Comparison of ENCODE assay signal across 42 cellular contexts in the genomic region with DNA sequence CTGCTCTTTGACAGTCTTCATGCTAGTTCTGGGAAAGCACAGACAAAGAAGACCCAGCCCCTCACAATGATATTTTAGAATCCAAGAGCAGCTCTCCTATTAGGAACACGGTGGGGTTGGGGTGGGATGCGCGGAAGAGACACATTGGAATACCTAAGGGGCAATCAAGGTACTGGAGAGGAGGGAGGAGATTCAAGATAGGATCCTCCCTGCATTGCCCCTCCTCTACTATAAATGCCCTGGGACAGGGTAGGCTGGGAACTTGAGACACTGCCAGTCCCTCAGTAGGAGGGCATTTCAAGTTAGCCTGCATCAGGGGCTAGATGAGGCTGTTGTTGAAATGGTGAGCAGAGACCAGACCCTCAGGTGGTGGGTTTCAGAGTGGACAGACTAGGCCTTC. TPM values are rescaled to one million over a fixed set of nuclear protein-coding genes. Genes with fewer than 3 reads are reported as not detected.
"Had no signal": no experiment of that assay in that cellular context is flagged by ENCODE, and none has a peak within 500 bp of the region (broad histone marks: within the 10 kb centered on the region; RNA-seq: fewer than 3 reads in every experiment).

No MANE protein-coding gene starts in this region.

- H3K27ac Mint-ChIP-seq: activated naive CD4-positive, alpha-beta T cell treated with anti-CD3 and anti-CD28 coated beads for 36 hours; activated naive CD4-positive, alpha-beta T cell treated with anti-CD3 and anti-CD28 coated beads, Interleukin-2, amount 10 ng/mL, durations not matched to agents 7 days and 5 days; activated naive CD4-positive, alpha-beta T cell treated with anti-CD3 and anti-CD28 coated beads, Interleukin-2, amount 50 U/mL, for 24 hours; activated naive CD4-positive, alpha-beta T cell treated with anti-CD3 and anti-CD28 coated beads, Interleukin-2, amount 50 U/mL, for 72 hours; activated naive CD8-positive, alpha-beta T cell; activated naive CD8-positive, alpha-beta T cell treated with anti-CD3 and anti-CD28 coated beads for 36 hours; activated naive CD8-positive, alpha-beta T cell treated with anti-CD3 and anti-CD28 coated beads, Interleukin-2, amount 10 ng/mL, durations not matched to agents 7 days and 5 days; activated naive CD8-positive, alpha-beta T cell treated with anti-CD3 and anti-CD28 coated beads, Interleukin-2, amount 50 U/mL, for 24 hours; activated T-cell treated with anti-CD3 and anti-CD28 coated beads, Interleukin-2, amount 50 U/mL, for 24 hours; activated T-cell treated with anti-CD3 and anti-CD28 coated beads, Interleukin-2, amount 50 U/mL, for 72 hours; activated T-helper 1 cell treated with anti-CD3 and anti-CD28 coated beads, Interleukin-12 subunit alpha, Interleukin-12 subunit beta, Interleukin-2, Interleukin-4 antibody, amounts not matched to agents 30 ng/mL and 10 ng/mL and 1 ng/mL, durations not matched to agents 14 hours and 24 hours and 36 hours; activated T-helper 17 cell treated with anti-CD3 and anti-CD28 coated beads, Interleukin-2, amount 50 U/mL, for 72 hours; activated T-helper 2 cell treated with anti-CD3 and anti-CD28 coated beads, Interferon-gamma antibody, Interleukin-2, Interleukin-4, amounts not matched to agents 10 μg/mL and 5 μg/mL and 100 μg/mL, durations not matched to agents 14 hours and 24 hours and 36 hours; brain had no signal

- H3K27ac ChIP-seq: adrenal gland, ascending aorta, body of pancreas, brain microvascular endothelial cell, breast epithelium, cardiac muscle cell had no signal

- H3K4me1 ChIP-seq: adrenal gland, ascending aorta, body of pancreas, breast epithelium had no signal

- DNase-seq: activated effector memory CD4-positive, alpha-beta T cell treated with anti-CD3 and anti-CD28 coated beads, Interleukin-2, amount 50 U/mL, for 16 hours; activated effector memory CD4-positive, alpha-beta T cell treated with Interleukin-2 at 50 U/mL for 16 hours; activated gamma-delta T cell; activated gamma-delta T cell treated with Interleukin-2 at 50 U/mL for 16 hours; activated naive CD4-positive, alpha-beta T cell; activated naive CD4-positive, alpha-beta T cell treated with anti-CD3 and anti-CD28 coated beads for 36 hours; activated naive CD4-positive, alpha-beta T cell treated with anti-CD3 and anti-CD28 coated beads, Interleukin-2, amount 10 ng/mL, durations not matched to agents 7 days and 5 days; activated naive CD4-positive, alpha-beta T cell treated with anti-CD3 and anti-CD28 coated beads, Interleukin-2, amount 50 U/mL, for 16 hours; activated naive CD4-positive, alpha-beta T cell treated with Interleukin-2 at 50 U/mL for 16 hours; activated naive CD8-positive, alpha-beta T cell treated with anti-CD3 and anti-CD28 coated beads for 36 hours; activated naive CD8-positive, alpha-beta T cell treated with anti-CD3 and anti-CD28 coated beads, Interleukin-2, amount 10 ng/mL, durations not matched to agents 7 days and 5 days; activated naive CD8-positive, alpha-beta T cell treated with anti-CD3 and anti-CD28 coated beads, Interleukin-2, amount 50 U/mL, for 24 hours; activated T-cell treated with anti-CD3 and anti-CD28 coated beads, Interleukin-2, amount 50 U/mL, for 1 hour; activated T-cell treated with anti-CD3 and anti-CD28 coated beads, Interleukin-2, amount 50 U/mL, for 24 hours; activated T-cell treated with anti-CD3 and anti-CD28 coated beads, Interleukin-2, amount 50 U/mL, for 4 hours; activated T-cell treated with anti-CD3 and anti-CD28 coated beads, Interleukin-2, amount 50 U/mL, for 48 hours; activated T-cell treated with anti-CD3 and anti-CD28 coated beads, Interleukin-2, amount 50 U/mL, for 72 hours; adrenal gland; amniotic stem cell; amygdala; anterior cingulate cortex; aorta; body of pancreas; brain microvascular endothelial cell; caudate nucleus; central memory CD4-positive, alpha-beta T cell; cerebellar nuclear complex had no signal

- ATAC-seq: activated naive CD4-positive, alpha-beta T cell treated with anti-CD3 and anti-CD28 coated beads, Interleukin-2, amount 50 U/mL, for 72 hours; activated naive CD8-positive, alpha-beta T cell treated with anti-CD3 and anti-CD28 coated beads, Interleukin-2, amount 50 U/mL, for 24 hours; activated T-cell treated with anti-CD3 and anti-CD28 coated beads, Interleukin-2, amount 50 U/mL, for 4 hours; activated T-cell treated with anti-CD3 and anti-CD28 coated beads, Interleukin-2, amount 50 U/mL, for 72 hours; activated T-helper 17 cell treated with anti-CD3 and anti-CD28 coated beads, Interleukin-2, amount 50 U/mL, for 72 hours; body of pancreas had no signal

- H3K36me3 ChIP-seq: adrenal gland, ascending aorta, brain microvascular endothelial cell, breast epithelium, cardiac muscle cell had no signal

- H3K27me3 ChIP-seq: ascending aorta, body of pancreas, brain microvascular endothelial cell, cardiac muscle cell had no signal

- H3K4me3 ChIP-seq: adrenal gland, ascending aorta, body of pancreas, breast epithelium, cardiac muscle cell had no signal

- H3K4me1 Mint-ChIP-seq: activated naive CD4-positive, alpha-beta T cell treated with anti-CD3 and anti-CD28 coated beads, Interleukin-2, amount 10 ng/mL, durations not matched to agents 7 days and 5 days; activated naive CD4-positive, alpha-beta T cell treated with anti-CD3 and anti-CD28 coated beads, Interleukin-2, amount 50 U/mL, for 24 hours; activated naive CD8-positive, alpha-beta T cell treated with anti-CD3 and anti-CD28 coated beads for 36 hours; activated naive CD8-positive, alpha-beta T cell treated with anti-CD3 and anti-CD28 coated beads, Interleukin-2, amount 10 ng/mL, durations not matched to agents 7 days and 5 days; activated naive CD8-positive, alpha-beta T cell treated with anti-CD3 and anti-CD28 coated beads, Interleukin-2, amount 50 U/mL, for 24 hours; activated T-helper 17 cell treated with anti-CD3 and anti-CD28 coated beads, Interleukin-2, amount 50 U/mL, for 72 hours; brain; central memory CD8-positive, alpha-beta T cell had no signal

- H3K36me3 Mint-ChIP-seq: activated naive CD4-positive, alpha-beta T cell treated with anti-CD3 and anti-CD28 coated beads, Interleukin-2, amount 10 ng/mL, durations not matched to agents 7 days and 5 days; activated naive CD4-positive, alpha-beta T cell treated with anti-CD3 and anti-CD28 coated beads, Interleukin-2, amount 50 U/mL, for 24 hours; activated naive CD4-positive, alpha-beta T cell treated with anti-CD3 and anti-CD28 coated beads, Interleukin-2, amount 50 U/mL, for 72 hours; activated naive CD8-positive, alpha-beta T cell; activated naive CD8-positive, alpha-beta T cell treated with anti-CD3 and anti-CD28 coated beads for 36 hours; activated naive CD8-positive, alpha-beta T cell treated with anti-CD3 and anti-CD28 coated beads, Interleukin-2, amount 10 ng/mL, durations not matched to agents 7 days and 5 days; brain had no signal

- H3K9me3 Mint-ChIP-seq: activated naive CD4-positive, alpha-beta T cell treated with anti-CD3 and anti-CD28 coated beads for 36 hours; activated naive CD4-positive, alpha-beta T cell treated with anti-CD3 and anti-CD28 coated beads, Interleukin-2, amount 10 ng/mL, durations not matched to agents 7 days and 5 days; activated naive CD4-positive, alpha-beta T cell treated with anti-CD3 and anti-CD28 coated beads, Interleukin-2, amount 50 U/mL, for 24 hours; activated naive CD4-positive, alpha-beta T cell treated with anti-CD3 and anti-CD28 coated beads, Interleukin-2, amount 50 U/mL, for 72 hours; activated naive CD8-positive, alpha-beta T cell treated with anti-CD3 and anti-CD28 coated beads for 36 hours; activated naive CD8-positive, alpha-beta T cell treated with anti-CD3 and anti-CD28 coated beads, Interleukin-2, amount 10 ng/mL, durations not matched to agents 7 days and 5 days; activated naive CD8-positive, alpha-beta T cell treated with anti-CD3 and anti-CD28 coated beads, Interleukin-2, amount 50 U/mL, for 24 hours; activated T-cell treated with anti-CD3 and anti-CD28 coated beads, Interleukin-2, amount 50 U/mL, for 24 hours; activated T-cell treated with anti-CD3 and anti-CD28 coated beads, Interleukin-2, amount 50 U/mL, for 4 hours; activated T-cell treated with anti-CD3 and anti-CD28 coated beads, Interleukin-2, amount 50 U/mL, for 72 hours; activated T-helper 1 cell treated with anti-CD3 and anti-CD28 coated beads, Interleukin-12 subunit alpha, Interleukin-12 subunit beta, Interleukin-2, Interleukin-4 antibody, amounts not matched to agents 30 ng/mL and 10 ng/mL and 1 ng/mL, durations not matched to agents 14 hours and 24 hours and 36 hours; activated T-helper 17 cell treated with anti-CD3 and anti-CD28 coated beads, Interleukin-2, amount 50 U/mL, for 72 hours; activated T-helper 2 cell treated with anti-CD3 and anti-CD28 coated beads, Interferon-gamma antibody, Interleukin-2, Interleukin-4, amounts not matched to agents 10 μg/mL and 5 μg/mL and 100 μg/mL, durations not matched to agents 14 hours and 24 hours and 36 hours; central memory CD8-positive, alpha-beta T cell had no signal

- H3K27me3 Mint-ChIP-seq: activated naive CD8-positive, alpha-beta T cell treated with anti-CD3 and anti-CD28 coated beads for 36 hours; activated T-helper 17 cell treated with anti-CD3 and anti-CD28 coated beads, Interleukin-2, amount 50 U/mL, for 72 hours had no signal

- H3K9me3 ChIP-seq: adrenal gland, ascending aorta, body of pancreas, breast epithelium had no signal

- H3K4me3 Mint-ChIP-seq: activated naive CD4-positive, alpha-beta T cell treated with anti-CD3 and anti-CD28 coated beads for 36 hours; activated naive CD4-positive, alpha-beta T cell treated with anti-CD3 and anti-CD28 coated beads, Interleukin-2, amount 10 ng/mL, durations not matched to agents 7 days and 5 days; activated naive CD4-positive, alpha-beta T cell treated with anti-CD3 and anti-CD28 coated beads, Interleukin-2, amount 50 U/mL, for 24 hours; activated naive CD8-positive, alpha-beta T cell; activated naive CD8-positive, alpha-beta T cell treated with anti-CD3 and anti-CD28 coated beads for 36 hours; activated naive CD8-positive, alpha-beta T cell treated with anti-CD3 and anti-CD28 coated beads, Interleukin-2, amount 10 ng/mL, durations not matched to agents 7 days and 5 days; activated naive CD8-positive, alpha-beta T cell treated with anti-CD3 and anti-CD28 coated beads, Interleukin-2, amount 50 U/mL, for 24 hours; activated T-cell treated with anti-CD3 and anti-CD28 coated beads, Interleukin-2, amount 50 U/mL, for 24 hours; activated T-cell treated with anti-CD3 and anti-CD28 coated beads, Interleukin-2, amount 50 U/mL, for 4 hours; activated T-cell treated with anti-CD3 and anti-CD28 coated beads, Interleukin-2, amount 50 U/mL, for 72 hours; activated T-helper 1 cell treated with anti-CD3 and anti-CD28 coated beads, Interleukin-12 subunit alpha, Interleukin-12 subunit beta, Interleukin-2, Interleukin-4 antibody, amounts not matched to agents 30 ng/mL and 10 ng/mL and 1 ng/mL, durations not matched to agents 14 hours and 24 hours and 36 hours; activated T-helper 17 cell treated with anti-CD3 and anti-CD28 coated beads, Interleukin-2, amount 50 U/mL, for 72 hours; brain; central memory CD8-positive, alpha-beta T cell had no signal

- FAIRE-seq: bronchial epithelial cell had no signal

RNA-seq across cellular contexts. Expression of a gene that starts 5.1 kb away (rescaled TPM):
- total RNA-seq: activated naive CD4-positive, alpha-beta T cell treated with anti-CD3 and anti-CD28 coated beads for 36 hours; activated naive CD4-positive, alpha-beta T cell treated with anti-CD3 and anti-CD28 coated beads, Interleukin-2, amount 50 U/mL, for 72 hours; activated naive CD8-positive, alpha-beta T cell treated with anti-CD3 and anti-CD28 coated beads for 36 hours; activated naive CD8-positive, alpha-beta T cell treated with anti-CD3 and anti-CD28 coated beads, Interleukin-2, amount 10 ng/mL, durations not matched to agents 7 days and 5 days; activated T-cell treated with anti-CD3 and anti-CD28 coated beads, Interleukin-2, amount 50 U/mL, for 4 hours; activated T-cell treated with anti-CD3 and anti-CD28 coated beads, Interleukin-2, amount 50 U/mL, for 72 hours; activated T-helper 1 cell treated with anti-CD3 and anti-CD28 coated beads, Interleukin-12 subunit alpha, Interleukin-12 subunit beta, Interleukin-2, Interleukin-4 antibody, amounts not matched to agents 30 ng/mL and 10 ng/mL and 1 ng/mL, durations not matched to agents 14 hours and 24 hours and 36 hours; activated T-helper 17 cell treated with anti-CD3 and anti-CD28 coated beads, Interleukin-2, amount 50 U/mL, for 72 hours; activated T-helper 2 cell treated with anti-CD3 and anti-CD28 coated beads, Interferon-gamma antibody, Interleukin-2, Interleukin-4, amounts not matched to agents 10 μg/mL and 5 μg/mL and 100 μg/mL, durations not matched to agents 14 hours and 24 hours and 36 hours; adrenal gland; aorta; ascending aorta; astrocyte; bronchial epithelial cell; cardiac muscle cell; cerebellum; chondrocyte had no signal
- polyA plus RNA-seq: aorta had no signal

RNA-seq across cellular contexts. Expression of a gene that starts 49.0 kb away (rescaled TPM):
- total RNA-seq: activated naive CD4-positive, alpha-beta T cell treated with anti-CD3 and anti-CD28 coated beads for 36 hours; activated naive CD4-positive, alpha-beta T cell treated with anti-CD3 and anti-CD28 coated beads, Interleukin-2, amount 50 U/mL, for 72 hours; activated naive CD8-positive, alpha-beta T cell treated with anti-CD3 and anti-CD28 coated beads for 36 hours; activated naive CD8-positive, alpha-beta T cell treated with anti-CD3 and anti-CD28 coated beads, Interleukin-2, amount 10 ng/mL, durations not matched to agents 7 days and 5 days; activated T-helper 1 cell treated with anti-CD3 and anti-CD28 coated beads, Interleukin-12 subunit alpha, Interleukin-12 subunit beta, Interleukin-2, Interleukin-4 antibody, amounts not matched to agents 30 ng/mL and 10 ng/mL and 1 ng/mL, durations not matched to agents 14 hours and 24 hours and 36 hours; activated T-helper 2 cell treated with anti-CD3 and anti-CD28 coated beads, Interferon-gamma antibody, Interleukin-2, Interleukin-4, amounts not matched to agents 10 μg/mL and 5 μg/mL and 100 μg/mL, durations not matched to agents 14 hours and 24 hours and 36 hours; bronchial epithelial cell had no signal
- polyA plus RNA-seq: aorta had no signal
